In genomic region chr5:170634236-170634990, GRCh38 we compare ENCODE assay signal across 1 cellular context.
A peak's percentile ranks its signal among the peaks of the same experiment; 100 is the strongest.
TF ChIP-seq lines count a peak whose summit lies in the region.

No MANE protein-coding gene starts in this region.

TF ChIP-seq in HepG2, 621 proteins besides CTCF, POLR2A, EP300 and RAD21:
- TF ChIP-seq REST (IDR thresholded peaks at IDR 0.05; ENCODE audit: borderline replicate concordance in 1 of 2, low read depth in 1 of 2, low read length in 2 of 2) (no peak), MAFF (IDR thresholded peaks at IDR 0.05; ENCODE audit: low read depth, low read length) (0 out of 2 replicates have a peak, but pooled peaks have one; percentile 50), MAFK (conservative IDR thresholded peaks at IDR 0.05 in 1 of 2, IDR thresholded peaks at IDR 0.05 in 1 of 2; ENCODE audit: low read length in 2 of 2) (peak; percentile 26 to 33; a peak in 2 of 4 replicates)
- TF ChIP-seq, protein P1, sequence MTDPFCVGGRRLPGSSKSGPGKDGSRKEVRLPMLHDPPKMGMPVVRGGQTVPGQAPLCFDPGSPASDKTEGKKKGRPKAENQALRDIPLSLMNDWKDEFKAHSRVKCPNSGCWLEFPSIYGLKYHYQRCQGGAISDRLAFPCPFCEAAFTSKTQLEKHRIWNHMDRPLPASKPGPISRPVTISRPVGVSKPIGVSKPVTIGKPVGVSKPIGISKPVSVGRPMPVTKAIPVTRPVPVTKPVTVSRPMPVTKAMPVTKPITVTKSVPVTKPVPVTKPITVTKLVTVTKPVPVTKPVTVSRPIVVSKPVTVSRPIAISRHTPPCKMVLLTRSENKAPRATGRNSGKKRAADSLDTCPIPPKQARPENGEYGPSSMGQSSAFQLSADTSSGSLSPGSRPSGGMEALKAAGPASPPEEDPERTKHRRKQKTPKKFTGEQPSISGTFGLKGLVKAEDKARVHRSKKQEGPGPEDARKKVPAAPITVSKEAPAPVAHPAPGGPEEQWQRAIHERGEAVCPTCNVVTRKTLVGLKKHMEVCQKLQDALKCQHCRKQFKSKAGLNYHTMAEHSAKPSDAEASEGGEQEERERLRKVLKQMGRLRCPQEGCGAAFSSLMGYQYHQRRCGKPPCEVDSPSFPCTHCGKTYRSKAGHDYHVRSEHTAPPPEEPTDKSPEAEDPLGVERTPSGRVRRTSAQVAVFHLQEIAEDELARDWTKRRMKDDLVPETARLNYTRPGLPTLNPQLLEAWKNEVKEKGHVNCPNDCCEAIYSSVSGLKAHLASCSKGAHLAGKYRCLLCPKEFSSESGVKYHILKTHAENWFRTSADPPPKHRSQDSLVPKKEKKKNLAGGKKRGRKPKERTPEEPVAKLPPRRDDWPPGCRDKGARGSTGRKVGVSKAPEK (CRISPR knock-in tag; IDR thresholded peaks at IDR 0.05; ENCODE audit: borderline replicate concordance), result no peak
- TF ChIP-seq, protein P2, sequence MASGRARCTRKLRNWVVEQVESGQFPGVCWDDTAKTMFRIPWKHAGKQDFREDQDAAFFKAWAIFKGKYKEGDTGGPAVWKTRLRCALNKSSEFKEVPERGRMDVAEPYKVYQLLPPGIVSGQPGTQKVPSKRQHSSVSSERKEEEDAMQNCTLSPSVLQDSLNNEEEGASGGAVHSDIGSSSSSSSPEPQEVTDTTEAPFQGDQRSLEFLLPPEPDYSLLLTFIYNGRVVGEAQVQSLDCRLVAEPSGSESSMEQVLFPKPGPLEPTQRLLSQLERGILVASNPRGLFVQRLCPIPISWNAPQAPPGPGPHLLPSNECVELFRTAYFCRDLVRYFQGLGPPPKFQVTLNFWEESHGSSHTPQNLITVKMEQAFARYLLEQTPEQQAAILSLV (CRISPR knock-in tag; IDR thresholded peaks at IDR 0.05; ENCODE audit: borderline replicate concordance), result no peak
